In genomic region chr11:120646206-120646605, GRCh38 we compare ENCODE assay signal across 21 cellular contexts.
"Had no signal": no experiment of that assay in that cellular context is flagged by ENCODE, and none has a peak within 500 bp of the region (broad histone marks: within the 10 kb centered on the region; RNA-seq: fewer than 3 reads in every experiment).

No MANE protein-coding gene starts in this region.

- H3K27ac Mint-ChIP-seq: activated CD4-positive, alpha-beta T cell treated with anti-CD3 and anti-CD28 coated beads, Interleukin-2, amount 10 ng/mL, durations not matched to agents 7 days and 5 days; activated CD8-positive, alpha-beta memory T cell treated with anti-CD3 and anti-CD28 coated beads, Interleukin-2, amount 10 ng/mL, durations not matched to agents 7 days and 5 days; activated CD8-positive, alpha-beta T cell treated with anti-CD3 and anti-CD28 coated beads for 36 hours; activated naive CD4-positive, alpha-beta T cell treated with anti-CD3 and anti-CD28 coated beads, Interleukin-2, amount 10 ng/mL, durations not matched to agents 7 days and 5 days; stimulated activated effector memory CD8-positive, alpha-beta T cell treated with anti-CD3 and anti-CD28 coated beads, Interleukin-12 subunit alpha, Interleukin-12 subunit beta, amount 100 ng/mL, for 72 hours; T-cell; T-helper 2 cell treated with Interferon-gamma antibody and Interleukin-4, amounts not matched to agents 5 μg/mL and 100 μg/mL, for 36 hours had no signal

- H3K4me3 Mint-ChIP-seq: activated CD4-positive, alpha-beta T cell treated with anti-CD3 and anti-CD28 coated beads, Interleukin-2, amount 10 ng/mL, durations not matched to agents 7 days and 5 days; activated CD8-positive, alpha-beta memory T cell treated with anti-CD3 and anti-CD28 coated beads, Interleukin-2, amount 10 ng/mL, durations not matched to agents 7 days and 5 days; activated CD8-positive, alpha-beta T cell treated with anti-CD3 and anti-CD28 coated beads for 36 hours; activated naive CD4-positive, alpha-beta T cell treated with anti-CD3 and anti-CD28 coated beads, Interleukin-2, amount 10 ng/mL, durations not matched to agents 7 days and 5 days; stimulated activated effector memory CD8-positive, alpha-beta T cell treated with anti-CD3 and anti-CD28 coated beads, Interleukin-12 subunit alpha, Interleukin-12 subunit beta, amount 100 ng/mL, for 72 hours; T-cell; T-helper 2 cell treated with Interferon-gamma antibody and Interleukin-4, amounts not matched to agents 5 μg/mL and 100 μg/mL, for 36 hours had no signal

- H3K36me3 ChIP-seq: colonic mucosa, heart right ventricle, transverse colon, uterus had no signal

- ATAC-seq: activated CD8-positive, alpha-beta memory T cell treated with anti-CD3 and anti-CD28 coated beads, Interleukin-2, amount 10 ng/mL, durations not matched to agents 7 days and 5 days; activated CD8-positive, alpha-beta T cell treated with anti-CD3 and anti-CD28 coated beads for 36 hours; heart right ventricle; left ventricle myocardium superior; mucosa of descending colon; psoas muscle; stimulated activated effector memory CD8-positive, alpha-beta T cell treated with anti-CD3 and anti-CD28 coated beads, Interleukin-12 subunit alpha, Interleukin-12 subunit beta, amount 100 ng/mL, for 72 hours; T-cell had no signal

- H3K36me3 Mint-ChIP-seq: activated CD8-positive, alpha-beta memory T cell treated with anti-CD3 and anti-CD28 coated beads, Interleukin-2, amount 10 ng/mL, durations not matched to agents 7 days and 5 days; activated naive CD4-positive, alpha-beta T cell treated with anti-CD3 and anti-CD28 coated beads, Interleukin-2, amount 10 ng/mL, durations not matched to agents 7 days and 5 days; stimulated activated effector memory CD8-positive, alpha-beta T cell treated with anti-CD3 and anti-CD28 coated beads, Interleukin-12 subunit alpha, Interleukin-12 subunit beta, amount 100 ng/mL, for 72 hours; T-cell had no signal

- H3K4me1 Mint-ChIP-seq: activated CD4-positive, alpha-beta T cell treated with anti-CD3 and anti-CD28 coated beads, Interleukin-2, amount 10 ng/mL, durations not matched to agents 7 days and 5 days; activated CD8-positive, alpha-beta memory T cell treated with anti-CD3 and anti-CD28 coated beads, Interleukin-2, amount 10 ng/mL, durations not matched to agents 7 days and 5 days; activated naive CD4-positive, alpha-beta T cell treated with anti-CD3 and anti-CD28 coated beads, Interleukin-2, amount 10 ng/mL, durations not matched to agents 7 days and 5 days; stimulated activated effector memory CD8-positive, alpha-beta T cell treated with anti-CD3 and anti-CD28 coated beads, Interleukin-12 subunit alpha, Interleukin-12 subunit beta, amount 100 ng/mL, for 72 hours; T-cell had no signal

- H3K4me1 ChIP-seq: colonic mucosa, heart right ventricle, psoas muscle, transverse colon, uterus had no signal

- H3K27me3 ChIP-seq: colonic mucosa, uterus had no signal

- DNase-seq: activated CD4-positive, alpha-beta T cell treated with anti-CD3 and anti-CD28 coated beads, Interleukin-2, amount 10 ng/mL, durations not matched to agents 7 days and 5 days; activated CD4-positive, CD25-positive, alpha-beta regulatory T cell treated with anti-CD3 and anti-CD28 coated beads, Interleukin-2, amount 50 U/mL, for 72 hours; activated CD8-positive, alpha-beta memory T cell treated with anti-CD3 and anti-CD28 coated beads, Interleukin-2, amount 10 ng/mL, durations not matched to agents 7 days and 5 days; activated CD8-positive, alpha-beta T cell treated with anti-CD3 and anti-CD28 coated beads for 36 hours; activated effector memory CD4-positive, alpha-beta T cell treated with anti-CD3 and anti-CD28 coated beads, Interleukin-2, amount 50 U/mL, for 16 hours; activated naive CD4-positive, alpha-beta T cell treated with anti-CD3 and anti-CD28 coated beads, Interleukin-2, amount 10 ng/mL, durations not matched to agents 7 days and 5 days; activated T-cell treated with anti-CD3 and anti-CD28 coated beads for 4 hours; amygdala; colonic mucosa; heart right ventricle; left ventricle myocardium superior; mucosa of descending colon; psoas muscle; stimulated activated CD4-positive, alpha-beta T cell treated with anti-CD3 and anti-CD28 coated beads, Interleukin-1b, Interleukin-23, amount 100 ng/mL, for 48 hours; T-cell; transverse colon; uterus had no signal

- H3K4me3 ChIP-seq: colonic mucosa, mucosa of descending colon, psoas muscle, transverse colon, uterus had no signal

- H3K9me3 ChIP-seq: colonic mucosa, heart right ventricle, mucosa of descending colon, psoas muscle, transverse colon, uterus had no signal

- H3K9me3 Mint-ChIP-seq: activated CD4-positive, alpha-beta T cell treated with anti-CD3 and anti-CD28 coated beads, Interleukin-2, amount 10 ng/mL, durations not matched to agents 7 days and 5 days; activated CD8-positive, alpha-beta T cell treated with anti-CD3 and anti-CD28 coated beads for 36 hours; activated naive CD4-positive, alpha-beta T cell treated with anti-CD3 and anti-CD28 coated beads, Interleukin-2, amount 10 ng/mL, durations not matched to agents 7 days and 5 days; stimulated activated effector memory CD8-positive, alpha-beta T cell treated with anti-CD3 and anti-CD28 coated beads, Interleukin-12 subunit alpha, Interleukin-12 subunit beta, amount 100 ng/mL, for 72 hours; T-cell; T-helper 2 cell treated with Interferon-gamma antibody and Interleukin-4, amounts not matched to agents 5 μg/mL and 100 μg/mL, for 36 hours had no signal

- H3K27ac ChIP-seq: colonic mucosa, epithelial cell of prostate, heart right ventricle, psoas muscle, transverse colon, uterus, VCaP had no signal
